ENCODE assay signal across 17 cellular contexts in genomic region chr4:47198791-47199190, GRCh38.
"Had no signal": no experiment of that assay in that cellular context is flagged by ENCODE, and none has a peak within 500 bp of the region (broad histone marks: within the 10 kb centered on the region; RNA-seq: fewer than 3 reads in every experiment).

No MANE protein-coding gene starts in this region.

- H3K4me3 ChIP-seq: left ventricle myocardium inferior, lower lobe of right lung, sigmoid colon, skin epidermis, stomach had no signal

- H3K36me3 ChIP-seq: left ventricle myocardium inferior, lower lobe of right lung, neutrophil, sigmoid colon, stomach had no signal

- H3K36me3 Mint-ChIP-seq: immature natural killer cell, memory B cell had no signal

- H3K27me3 Mint-ChIP-seq: memory B cell had no signal

- H3K9me3 ChIP-seq: left ventricle myocardium inferior, lower lobe of right lung, neutrophil, sigmoid colon, stomach had no signal

- H3K27ac ChIP-seq: foreskin keratinocyte, left ventricle myocardium inferior, lower lobe of right lung, neutrophil, sigmoid colon, skin epidermis, stomach had no signal

- H3K4me1 ChIP-seq: left ventricle myocardium inferior, lower lobe of right lung, sigmoid colon, stomach had no signal

- H3K4me3 Mint-ChIP-seq: dendritic cell treated with granulocyte-macrophage colony-stimulating factor and Interleukin-4, amounts not matched to agents 40 ng/mL and 50 ng/mL, for 4 days; effector memory CD8-positive, alpha-beta T cell; immature natural killer cell; memory B cell; naive thymus-derived CD4-positive, alpha-beta T cell had no signal

- H3K27ac Mint-ChIP-seq: dendritic cell treated with granulocyte-macrophage colony-stimulating factor and Interleukin-4, amounts not matched to agents 40 ng/mL and 50 ng/mL, for 4 days; effector memory CD8-positive, alpha-beta T cell; immature natural killer cell; memory B cell; naive thymus-derived CD4-positive, alpha-beta T cell had no signal

- DNase-seq: effector memory CD8-positive, alpha-beta T cell; foreskin keratinocyte; immature natural killer cell; left cardiac atrium; left ventricle myocardium inferior; lower lobe of right lung; naive thymus-derived CD4-positive, alpha-beta T cell; posterior cingulate gyrus; sigmoid colon; stimulated activated naive CD4-positive, alpha-beta T cell; stomach; substantia nigra; trophoblast cell had no signal

- H3K9me3 Mint-ChIP-seq: dendritic cell treated with granulocyte-macrophage colony-stimulating factor and Interleukin-4, amounts not matched to agents 40 ng/mL and 50 ng/mL, for 4 days; memory B cell had no signal

- H3K4me1 Mint-ChIP-seq: immature natural killer cell; memory B cell; naive thymus-derived CD4-positive, alpha-beta T cell had no signal

- H3K27me3 ChIP-seq: foreskin keratinocyte, neutrophil, sigmoid colon, stomach had no signal
